In the genomic region with DNA sequence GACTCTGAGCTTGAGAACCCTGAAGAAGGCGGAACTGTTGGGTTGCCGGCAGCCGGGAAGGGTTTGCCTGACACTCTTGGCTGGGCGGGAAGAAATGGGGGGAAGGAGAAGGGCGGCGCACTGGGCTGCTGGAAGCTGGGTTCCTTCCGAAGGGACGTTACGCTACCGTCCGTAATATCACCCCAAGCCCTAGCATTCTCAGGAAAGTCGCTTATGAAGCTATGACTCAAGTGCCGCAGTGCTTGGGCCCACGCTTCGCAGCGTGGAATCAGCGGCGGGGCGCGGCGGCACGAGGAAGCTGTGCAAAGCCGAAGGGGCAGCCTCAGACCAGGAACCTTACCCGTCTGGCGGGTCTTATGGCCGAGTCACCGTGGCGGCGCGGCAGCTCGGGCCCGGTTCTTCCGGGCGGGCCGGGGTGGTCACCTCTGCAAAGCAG, we compare ENCODE assay signal across 8 cellular contexts. TPM values are rescaled to one million over a fixed set of nuclear protein-coding genes. Genes with fewer than 3 reads are reported as not detected.
DNase-seq lines count a peak whose midpoint lies in the region; ATAC-seq and TF ChIP-seq lines count a peak whose summit lies in the region.

No MANE protein-coding gene starts in this region.

- H2AFZ ChIP-seq in ACC112 (ENCODE audit: low read length, unreplicated experiment), result peak overlapping the region; percentile 96
- H2AFZ ChIP-seq in Karpas-422 (ENCODE audit: low read length), result peak overlapping the region; percentile 73; the same call in 1 of the 2 replicates

- H3K9ac ChIP-seq in Karpas-422 (ENCODE audit: low read length) (peak overlapping the region; percentile 77), mucosa of stomach (ENCODE audit: low read length) (peak overlapping the region; percentile 83)

- DNase-seq in Karpas-422 (peak; percentile 88), epithelial cell of esophagus (ENCODE audit: low read depth) (peak; percentile 84), dedifferentiated amniotic fluid mesenchymal stem cell (ENCODE audit: extremely low spot score) (no peak)
- DNase-seq in activated CD8-positive, alpha-beta memory T cell treated with anti-CD3 and anti-CD28 coated beads, Interleukin-2, amount 50 U/mL, for 4 hours, result peak; percentile 44
- peak; percentile 84 for DNase-seq in stimulated activated CD8-positive, alpha-beta memory T cell treated with anti-CD3 and anti-CD28 coated beads, Interleukin-4, amount 100 ng/mL, for 48 hours

- H3K4me3 ChIP-seq in ACC112 (ENCODE audit: low read depth, low read length) (peak overlapping the region; percentile 92), Karpas-422 (ENCODE audit: low read length) (peak overlapping the region; percentile 71), epithelial cell of esophagus (ENCODE audit: low read length) (peak overlapping the region; percentile 68), mucosa of stomach (ENCODE audit: low read length) (peak overlapping the region; percentile 45)

- no peaks in the 10 kb centered on the region for H4K20me1 ChIP-seq in Karpas-422 (ENCODE audit: insufficient read depth, low read depth, low read length)

- H3K36me3 ChIP-seq in ACC112 (ENCODE audit: insufficient read depth, low read length), result no peaks in the 10 kb centered on the region
- no peaks in the 10 kb centered on the region for H3K36me3 ChIP-seq in Karpas-422 (ENCODE audit: insufficient read depth, low read length)
- no peaks in the 10 kb centered on the region for H3K36me3 ChIP-seq in mucosa of stomach (ENCODE audit: control insufficient read depth, insufficient read depth, low read length)

- H3K27me3 ChIP-seq in ACC112 (ENCODE audit: insufficient read depth, low read length) (no peaks in the 10 kb centered on the region), Karpas-422 (ENCODE audit: low read length) (no peaks in the 10 kb centered on the region), mucosa of stomach (ENCODE audit: control insufficient read depth, insufficient read depth, low read length) (no peaks in the 10 kb centered on the region)

- H3K4me1 ChIP-seq in ACC112 (ENCODE audit: control insufficient read depth, insufficient read depth, low read length, unreplicated experiment), result peaks cover 47% of the 10 kb centered on the region
- H3K4me1 ChIP-seq in Karpas-422 (ENCODE audit: low read length), result peaks cover 28% of the 10 kb centered on the region
- H3K4me1 ChIP-seq in mucosa of stomach (ENCODE audit: control insufficient read depth, insufficient read depth, low read length), result peaks cover 16% of the 10 kb centered on the region

- TF ChIP-seq CTCF in epithelial cell of esophagus (IDR thresholded peaks at IDR 0.05; ENCODE audit: insufficient read depth, low read depth, low read length, missing control alignments), result no peak

- H3K79me2 ChIP-seq in ACC112 (ENCODE audit: control insufficient read depth, insufficient read depth, low read length, unreplicated experiment) (no peaks in the 10 kb centered on the region), Karpas-422 (ENCODE audit: low read length) (no peaks in the 10 kb centered on the region)

- H3K27ac ChIP-seq in ACC112 (ENCODE audit: low read depth, low read length) (peak overlapping the region; percentile 74), Karpas-422 (ENCODE audit: low read length) (peak overlapping the region; percentile 44)

- H3K9me3 ChIP-seq in Karpas-422 (ENCODE audit: low read length) (no peaks in the 10 kb centered on the region), mucosa of stomach (ENCODE audit: control insufficient read depth, low read length) (no peaks in the 10 kb centered on the region)

- H3K9me2 ChIP-seq in Karpas-422 (replicated peaks; ENCODE audit: insufficient read depth, low read length), result no peaks in the 10 kb centered on the region

- peak; percentile 55 for ATAC-seq in GM19043 (IDR thresholded peaks at IDR 0.05; ENCODE audit: low read depth, unreplicated experiment)

- H3K4me2 ChIP-seq in Karpas-422 (ENCODE audit: low read depth, low read length, poor library complexity, severe bottlenecking), result peak overlapping the region; percentile 75

RNA-seq across cellular contexts. Expression of a gene that starts 50.2 kb away (rescaled TPM):
- 1.6 and 2.5 TPM in 2 replicates for total RNA-seq in Karpas-422 (2014; rRNA removed; shearing (Covaris generic); ENCODE audit: low replicate concordance)

RNA-seq across cellular contexts. Expression of a gene that starts 51.3 kb away (rescaled TPM):
- 1.1 TPM in 1 of 2 replicates, not detected in the other for total RNA-seq in Karpas-422 (2014; rRNA removed; shearing (Covaris generic); ENCODE audit: low replicate concordance)
